In the genomic region with DNA sequence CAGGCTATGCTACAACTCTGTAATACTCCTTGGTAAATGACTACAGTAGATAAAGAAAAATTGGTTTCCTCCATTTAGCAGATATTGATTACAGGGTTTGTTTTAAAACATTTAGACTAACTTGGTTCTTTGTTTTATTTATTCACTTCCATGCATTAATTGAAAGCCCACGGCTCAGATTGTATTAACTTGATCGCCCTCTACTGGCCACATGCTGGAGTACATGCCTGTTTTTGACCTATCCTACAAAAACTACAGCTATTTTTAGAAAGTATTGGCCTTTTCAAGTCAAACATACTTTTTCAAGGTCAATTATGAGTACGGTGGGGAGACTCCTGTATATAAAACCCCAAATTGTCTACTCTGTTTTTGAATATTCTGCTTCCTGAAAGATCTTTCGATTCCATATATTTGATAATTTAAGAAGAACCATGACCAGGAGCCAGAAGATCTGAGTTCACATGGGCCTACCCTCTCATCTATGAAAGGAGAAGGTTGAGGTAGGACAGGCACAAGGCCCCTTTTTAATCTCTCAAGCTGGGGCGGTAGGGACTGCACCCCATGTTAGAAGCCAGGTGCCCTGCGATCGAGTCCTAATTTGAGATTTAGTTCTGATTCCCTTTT, we compare ENCODE assay signal across 7 cellular contexts. TPM values are rescaled to one million over a fixed set of nuclear protein-coding genes. Genes with fewer than 3 reads are reported as not detected.
DNase-seq lines count a peak whose midpoint lies in the region; ATAC-seq, FAIRE-seq and TF ChIP-seq lines count a peak whose summit lies in the region.

No MANE protein-coding gene starts in this region.

- H3K9me3 Mint-ChIP-seq in activated T-cell treated with anti-CD3 and anti-CD28 coated beads, Interleukin-2, amount 50 U/mL, for 4 hours: no peaks in the 10 kb centered on the region

- H3K27ac ChIP-seq in DOHH2 (ENCODE audit: low read depth, low read length) (no peak overlapping the region), right cardiac atrium (ENCODE audit: low read length) (no peak overlapping the region), small intestine (ENCODE audit: low read depth in 1 of 2, low read length in 1 of 2) (no peak overlapping the region)

- FAIRE-seq in small intestine (lab: Jason Lieb, UNC): no peak

- no peaks in the 10 kb centered on the region for H3K9me3 ChIP-seq in DOHH2 (ENCODE audit: control insufficient read depth, insufficient read depth, low read length)
- H3K9me3 ChIP-seq in right cardiac atrium (ENCODE audit: control insufficient read depth, low read length): no peaks in the 10 kb centered on the region
- no peaks in the 10 kb centered on the region for H3K9me3 ChIP-seq in small intestine (ENCODE audit: control insufficient read depth, low read depth)

- H3K9me2 ChIP-seq in DOHH2 (replicated peaks; ENCODE audit: control insufficient read depth, low read length): no peaks in the 10 kb centered on the region

- ATAC-seq in activated T-cell treated with anti-CD3 and anti-CD28 coated beads, Interleukin-2, amount 50 U/mL, for 4 hours: no peak
- ATAC-seq in right cardiac atrium: no peak

- TF ChIP-seq CTCF in DOHH2 (IDR thresholded peaks at IDR 0.05; ENCODE audit: low read depth, low read length, poor library complexity, severe bottlenecking): peak; percentile 87

- peak; percentile 40 for DNase-seq in H7
- peak; percentile 64 for DNase-seq in NCI-H345 treated with DMSO at 0.1 percent for 48 hours (lab: John Stamatoyannopoulos, UW; ENCODE audit: unreplicated experiment)
- DNase-seq in activated T-cell treated with anti-CD3 and anti-CD28 coated beads, Interleukin-2, amount 50 U/mL, for 4 hours: peak; percentile 5
- peak in 2 of 3 donors; percentile 27 to 61 for DNase-seq in right cardiac atrium
- DNase-seq in small intestine: peak; percentile 44
- no peak for DNase-seq in islet precursor cell

- H3K36me3 Mint-ChIP-seq in activated T-cell treated with anti-CD3 and anti-CD28 coated beads, Interleukin-2, amount 50 U/mL, for 4 hours (ENCODE audit: insufficient read depth): no peaks in the 10 kb centered on the region

- H3K27me3 ChIP-seq in DOHH2 (ENCODE audit: control insufficient read depth, low read length) (no peaks in the 10 kb centered on the region), H7 (ENCODE audit: control insufficient read depth, insufficient read depth, low read length) (no peaks in the 10 kb centered on the region), right cardiac atrium (ENCODE audit: control insufficient read depth, insufficient read depth) (no peaks in the 10 kb centered on the region), small intestine (ENCODE audit: control insufficient read depth in 2 of 2, insufficient read depth in 2 of 2, low read length in 2 of 2) (no peaks in the 10 kb centered on the region)

- intact Hi-C loops in right cardiac atrium (cut with DNase I): loop anchor here in 2 of 4 donors (5.0 to 10.0 kb wide), 3 partner anchors 342 to 734 kb away; no protein-coding TSS in a partner anchor

- no peaks in the 10 kb centered on the region for H3F3A ChIP-seq in DOHH2 (ENCODE audit: control insufficient read depth, insufficient read depth)

- H3K4me1 ChIP-seq in DOHH2 (ENCODE audit: control insufficient read depth, low read length): no peaks in the 10 kb centered on the region
- H3K4me1 ChIP-seq in right cardiac atrium (ENCODE audit: control insufficient read depth, insufficient read depth, low read length): no peaks in the 10 kb centered on the region
- H3K4me1 ChIP-seq in small intestine (ENCODE audit: control insufficient read depth in 2 of 2, insufficient read depth in 1 of 2, low read depth in 1 of 2, low read length in 1 of 2): no peaks in the 10 kb centered on the region

- H3K79me2 ChIP-seq in DOHH2 (ENCODE audit: control insufficient read depth, low read length): no peaks in the 10 kb centered on the region

- H3K4me2 ChIP-seq in DOHH2 (ENCODE audit: low read length): no peak overlapping the region

- H3K4me3 ChIP-seq in DOHH2 (ENCODE audit: low read length) (no peak overlapping the region), H7 (ENCODE audit: insufficient read depth, low read depth, low read length) (no peak overlapping the region), right cardiac atrium (ENCODE audit: low read length) (no peak overlapping the region), small intestine (ENCODE audit: low read depth in 1 of 2, low read length in 2 of 2) (no peak overlapping the region)

- peaks cover 7% of the 10 kb centered on the region for H3K27me3 Mint-ChIP-seq in activated T-cell treated with anti-CD3 and anti-CD28 coated beads, Interleukin-2, amount 50 U/mL, for 4 hours (ENCODE audit: low read depth)

- no peak overlapping the region for H3K4me3 Mint-ChIP-seq in activated T-cell treated with anti-CD3 and anti-CD28 coated beads, Interleukin-2, amount 50 U/mL, for 4 hours

- WGBS in right cardiac atrium: 45% methylated on average over 7 of the region's 7 CpGs
- 39 to 45% (median 42%) methylated on average over 7 of the region's 7 CpGs for WGBS in small intestine, 3 donors

- H3K36me3 ChIP-seq in DOHH2 (ENCODE audit: control insufficient read depth, low read length) (no peaks in the 10 kb centered on the region), H7 (replicated peaks; ENCODE audit: control insufficient read depth, insufficient read depth, low read length) (no peaks in the 10 kb centered on the region), small intestine (ENCODE audit: control insufficient read depth in 2 of 2, insufficient read depth in 2 of 2, low read length in 2 of 2) (no peaks in the 10 kb centered on the region)

- H4K20me1 ChIP-seq in DOHH2 (ENCODE audit: control insufficient read depth, insufficient read depth, low read depth, low read length): no peaks in the 10 kb centered on the region

- no peaks in the 10 kb centered on the region for H3K4me1 Mint-ChIP-seq in activated T-cell treated with anti-CD3 and anti-CD28 coated beads, Interleukin-2, amount 50 U/mL, for 4 hours (ENCODE audit: low read depth)

RNA-seq across cellular contexts. Expression of a gene that starts 51.8 kb away (rescaled TPM):
- 0.31 and 0.55 TPM in 2 replicates for total RNA-seq in H7 (2014; rRNA removed; shearing (Covaris generic))
- not detected for total RNA-seq in activated T-cell treated with anti-CD3 and anti-CD28 coated beads, Interleukin-2, amount 50 U/mL, for 4 hours
- not detected for total RNA-seq in right cardiac atrium
- polyA plus RNA-seq in right cardiac atrium (0.05 TPM), small intestine (under 1 TPM in 1 of 3 donors, not detected in 2; 0.31 TPM)
